8 cellular contexts compared by ENCODE assay signal in the genomic region with DNA sequence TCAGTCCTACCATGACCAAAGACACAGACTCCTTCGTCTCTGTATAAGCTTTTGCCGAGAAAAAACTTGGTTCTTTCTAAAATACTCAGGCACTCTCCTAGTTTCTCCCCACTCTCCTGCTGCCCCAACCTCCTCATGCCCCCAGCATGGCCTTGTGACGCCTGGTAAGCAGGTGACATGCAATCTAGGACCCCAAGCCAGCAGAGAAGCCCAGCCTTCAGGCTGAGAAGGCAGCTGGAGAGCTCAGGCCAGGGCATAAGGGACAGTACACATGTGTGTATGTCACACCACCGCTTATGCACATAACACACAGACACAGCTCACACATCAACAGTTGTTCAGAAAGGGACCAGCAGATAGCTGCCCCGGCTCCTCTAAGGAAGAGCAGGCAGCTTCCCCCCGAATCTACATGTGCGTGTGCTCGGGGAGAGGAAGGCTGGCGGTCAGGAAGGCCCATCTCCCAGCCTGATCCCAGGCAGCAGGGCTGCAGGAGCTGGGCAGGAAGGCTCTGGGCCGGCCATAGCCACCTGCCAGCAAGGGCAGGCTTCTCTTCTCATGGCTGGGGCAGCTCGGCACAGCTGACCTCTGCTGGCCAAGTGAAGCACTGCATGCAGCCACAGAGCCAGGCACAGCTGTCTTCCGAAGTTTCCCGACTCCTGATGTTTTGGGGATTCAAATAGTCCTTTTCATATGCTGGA. TPM values are rescaled to one million over a fixed set of nuclear protein-coding genes. Genes with fewer than 3 reads are reported as not detected.
DNase-seq lines count a peak whose midpoint lies in the region; ATAC-seq and TF ChIP-seq lines count a peak whose summit lies in the region.

No MANE protein-coding gene starts in this region.

- no peak for TF ChIP-seq EP300 in esophagus muscularis mucosa (IDR thresholded peaks at IDR 0.05)

- TF ChIP-seq POLR2A in esophagus muscularis mucosa (IDR thresholded peaks at IDR 0.05; ENCODE audit: low read depth): no peak

- peak overlapping the region in 2 of 4 donors; percentile 19 to 34 for H3K27ac ChIP-seq in esophagus muscularis mucosa (replicated peaks in 1 of 4)
- peak overlapping the region; percentile 57 for H3K27ac ChIP-seq in substantia nigra (ENCODE audit: low read depth, low read length, poor library complexity, severe bottlenecking)

- POLR2A ChIA-PET in naive thymus-derived CD8-positive, alpha-beta T cell (lab: Charles Lee): interaction anchor here (0.6 to 2.9 kb wide), 8 partner anchors 10 to 324 kb away, joined by 3 to 13 read pairs (median 4); a partner anchor contains a TSS

- no peak overlapping the region for H3K4me3 Mint-ChIP-seq in activated T-cell treated with anti-CD3 and anti-CD28 coated beads, Interleukin-2, amount 50 U/mL, for 24 hours
- H3K4me3 Mint-ChIP-seq in naive thymus-derived CD8-positive, alpha-beta T cell: no peak overlapping the region

- no peaks in the 10 kb centered on the region for H3K9me3 Mint-ChIP-seq in activated T-cell treated with anti-CD3 and anti-CD28 coated beads, Interleukin-2, amount 50 U/mL, for 24 hours
- no peaks in the 10 kb centered on the region for H3K9me3 Mint-ChIP-seq in naive thymus-derived CD8-positive, alpha-beta T cell

- H3K27me3 ChIP-seq in esophagus muscularis mucosa: no peaks in the 10 kb centered on the region

- H3K27ac Mint-ChIP-seq in activated T-cell treated with anti-CD3 and anti-CD28 coated beads, Interleukin-2, amount 50 U/mL, for 24 hours: peak overlapping the region; percentile 70
- peak overlapping the region in 9 of 10 donors; percentile 61 to 86 (median 81) for H3K27ac Mint-ChIP-seq in naive thymus-derived CD8-positive, alpha-beta T cell

- H3K36me3 ChIP-seq in esophagus muscularis mucosa: peaks cover 49 to 74% (median 71%) of the 10 kb centered on the region in 4 donors

- peaks cover 26% of the 10 kb centered on the region for H3K4me1 Mint-ChIP-seq in activated T-cell treated with anti-CD3 and anti-CD28 coated beads, Interleukin-2, amount 50 U/mL, for 24 hours (ENCODE audit: low read depth)
- H3K4me1 Mint-ChIP-seq in naive thymus-derived CD8-positive, alpha-beta T cell: peaks cover 8 to 13% (median 11%) of the 10 kb centered on the region in 4 donors

- ATAC-seq in HG03354 (IDR thresholded peaks at IDR 0.05; ENCODE audit: poor library complexity, severe bottlenecking, unreplicated experiment): peak; percentile 79
- peak; percentile 87 to 89 for ATAC-seq in naive thymus-derived CD8-positive, alpha-beta T cell

- no peaks in the 10 kb centered on the region for H3K9me3 ChIP-seq in esophagus muscularis mucosa

- peaks cover 4 to 17% (median 11%) of the 10 kb centered on the region in 4 donors for H3K4me1 ChIP-seq in esophagus muscularis mucosa

- no peaks in the 10 kb centered on the region for H3K27me3 Mint-ChIP-seq in activated T-cell treated with anti-CD3 and anti-CD28 coated beads, Interleukin-2, amount 50 U/mL, for 24 hours
- no peaks in the 10 kb centered on the region for H3K27me3 Mint-ChIP-seq in naive thymus-derived CD8-positive, alpha-beta T cell

- peaks cover 70% of the 10 kb centered on the region for H3K36me3 Mint-ChIP-seq in activated T-cell treated with anti-CD3 and anti-CD28 coated beads, Interleukin-2, amount 50 U/mL, for 24 hours (ENCODE audit: low read depth)
- H3K36me3 Mint-ChIP-seq in naive thymus-derived CD8-positive, alpha-beta T cell: peaks cover 0 to 60% (median 12%) of the 10 kb centered on the region in 3 donors

- no peak overlapping the region for H3K4me3 ChIP-seq in esophagus muscularis mucosa

- peak in 2 of 3 experiments; percentile 93 to 94 for TF ChIP-seq CTCF in esophagus muscularis mucosa (IDR thresholded peaks at IDR 0.05)

- peak; percentile 51 to 64 for DNase-seq in NCI-H2081 (lab: John Stamatoyannopoulos, UW)
- DNase-seq in NCI-H2081 treated with DMSO at 0.1 percent for 48 hours (lab: John Stamatoyannopoulos, UW): no peak
- peak; percentile 59 for DNase-seq in OCI-M1 (lab: John Stamatoyannopoulos, UW)
- DNase-seq in activated T-cell treated with anti-CD3 and anti-CD28 coated beads, Interleukin-2, amount 50 U/mL, for 24 hours: peak; percentile 81
- no peak for DNase-seq in esophagus muscularis mucosa (ENCODE audit: extremely low spot score)
- peak; percentile 18 to 77 (median 58) for DNase-seq in naive thymus-derived CD8-positive, alpha-beta T cell
- DNase-seq in substantia nigra (lab: John Stamatoyannopoulos, UW): peak in 46 of 49 donors; percentile 5 to 71 (median 46)

- intact Hi-C loops in esophagus muscularis mucosa (cut with DNase I): loop anchor here (2.0 to 5.0 kb wide), 2 partner anchors 74 to 323 kb away; a partner anchor contains a TSS

- 46% methylated on average over 9 of the region's 13 CpGs for WGBS in esophagus muscularis mucosa

RNA-seq across cellular contexts. Expression of a gene that starts 8.5 kb away (rescaled TPM):
- total RNA-seq in esophagus muscularis mucosa: 10 to 100 TPM; 35.3 to 54.2 (median 49.4) TPM
- 100 to 1,000 TPM; 123 to 129 TPM for total RNA-seq in naive thymus-derived CD8-positive, alpha-beta T cell
- polyA plus RNA-seq in naive thymus-derived CD8-positive, alpha-beta T cell: 10 to 100 TPM; 25.3 to 48.2 (median 41.1) TPM

RNA-seq across cellular contexts. Expression of a gene that starts 16.8 kb away (rescaled TPM):
- total RNA-seq in esophagus muscularis mucosa: 100 to 1,000 TPM in 2 of 4 donors, 10 to 100 TPM in 2; 82.3 to 154 (median 116) TPM
- 100 to 1,000 TPM; 109 to 110 TPM for total RNA-seq in naive thymus-derived CD8-positive, alpha-beta T cell
- 10 to 100 TPM; 61.4 to 80.4 (median 71.8) TPM for polyA plus RNA-seq in naive thymus-derived CD8-positive, alpha-beta T cell

RNA-seq across cellular contexts. Expression of a gene that starts 24.1 kb away (rescaled TPM):
- under 1 TPM in 2 of 4 donors, not detected in 2; 0.17 to 0.57 TPM for total RNA-seq in esophagus muscularis mucosa
- under 1 TPM; 0.13 to 0.16 TPM for total RNA-seq in naive thymus-derived CD8-positive, alpha-beta T cell
- not detected for polyA plus RNA-seq in naive thymus-derived CD8-positive, alpha-beta T cell

RNA-seq across cellular contexts. Expression of a gene that starts 41.2 kb away (rescaled TPM):
- 100 to 1,000 TPM; 135 to 184 (median 145) TPM for total RNA-seq in esophagus muscularis mucosa
- total RNA-seq in naive thymus-derived CD8-positive, alpha-beta T cell: 10 to 100 TPM; 66.0 to 67.5 TPM
- 10 to 100 TPM; 23.9 to 30.6 (median 25.6) TPM for polyA plus RNA-seq in naive thymus-derived CD8-positive, alpha-beta T cell

Comparison
In these comparisons a context has a peak if more than half of its experiments do, and no peak if none do; other contexts are left out.
1. DNase-seq: peak in NCI-H2081 (2 of 2), OCI-M1 (single experiment), activated T-cell treated with anti-CD3 and anti-CD28 coated beads, Interleukin-2, amount 50 U/mL, for 24 hours (single experiment), naive thymus-derived CD8-positive, alpha-beta T cell (10 of 10) and substantia nigra (46 of 49); none in NCI-H2081 treated with DMSO at 0.1 percent for 48 hours (single experiment) and esophagus muscularis mucosa (single experiment).